Comparison of ENCODE assay signal across 17 cellular contexts in genomic region chr3:158737987-158738615, GRCh38. TPM values are rescaled to one million over a fixed set of nuclear protein-coding genes. Genes with fewer than 3 reads are reported as not detected.
DNase-seq lines count a peak whose midpoint lies in the region; ATAC-seq, FAIRE-seq and TF ChIP-seq lines count a peak whose summit lies in the region.
"Had no signal": no experiment of that assay in that cellular context is flagged by ENCODE, and none has a peak within 500 bp of the region (broad histone marks: within the 10 kb centered on the region; RNA-seq: fewer than 3 reads in every experiment).

No MANE protein-coding gene starts in this region.

- TF ChIP-seq POLR2A in breast epithelium (IDR thresholded peaks at IDR 0.05), result no peak

- H3K4me3 ChIP-seq in WERI-Rb-1 (ENCODE audit: low read depth, low read length) (no peak overlapping the region), breast epithelium (no peak overlapping the region)
- H3K4me3 ChIP-seq: BLaER1 treated with 17β-estradiol and CSF1 and Interleukin-3, amounts not matched to agents 10 nM and 100 nM had no signal

- DNase-seq in DMS 273 (lab: John Stamatoyannopoulos, UW; ENCODE audit: unreplicated experiment) (peak; percentile 16), DMS 273 treated with DMSO at 0.1 percent for 48 hours (lab: John Stamatoyannopoulos, UW) (no peak), WERI-Rb-1 (peak; percentile 44), fibroblast of peridontal ligament (ENCODE audit: extremely low read depth) (peak; percentile 52), breast epithelium (ENCODE audit: low spot score in 2 of 2) (no peak), frontal cortex (ENCODE audit: low spot score in 2 of 2) (no peak), NCI-H2227 (lab: John Stamatoyannopoulos, UW; ENCODE audit: unreplicated experiment) (no peak)
- DNase-seq: KG1, NCI-H1048, NCI-H2081 treated with DMSO at 0.1 percent for 48 hours, NCI-H345, NCI-H69 had no signal

- TF ChIP-seq CTCF in WERI-Rb-1 (IDR thresholded peaks at IDR 0.05; ENCODE audit: low read depth, low read length), result no peak
- TF ChIP-seq CTCF in breast epithelium (IDR thresholded peaks at IDR 0.05), result no peak

- FAIRE-seq in frontal cortex (lab: Jason Lieb, UNC), result no peak
- FAIRE-seq: GM12892 had no signal

- no peak for ATAC-seq in HG02852 (IDR thresholded peaks at IDR 0.05; ENCODE audit: unreplicated experiment)

- H3K27me3 ChIP-seq in WERI-Rb-1 (ENCODE audit: insufficient read depth, low read depth, severe bottlenecking), result no peaks in the 10 kb centered on the region
- no peaks in the 10 kb centered on the region for H3K27me3 ChIP-seq in breast epithelium

- H3K27ac ChIP-seq in WERI-Rb-1 (no peak overlapping the region), breast epithelium (peak overlapping the region in 1 of 2 donors; percentile 69)
- H3K27ac ChIP-seq: 22Rv1; BLaER1 treated with 17β-estradiol and CSF1 and Interleukin-3, amounts not matched to agents 10 nM and 100 nM had no signal

- H3K36me3 ChIP-seq in WERI-Rb-1 (no peaks in the 10 kb centered on the region), breast epithelium (no peaks in the 10 kb centered on the region)

- H3K9me3 ChIP-seq in WERI-Rb-1 (ENCODE audit: severe bottlenecking) (no peaks in the 10 kb centered on the region), breast epithelium (peaks cover 6 to 7% of the 10 kb centered on the region in 2 donors)

- H3K4me1 ChIP-seq in breast epithelium, result no peaks in the 10 kb centered on the region

- intact Hi-C loops in breast epithelium (cut with DNase I; ENCODE audit: low total_unique reads), result no loop called here

RNA-seq across cellular contexts. Expression of gene RARRES1, which starts 5.8 kb away (rescaled TPM):
- total RNA-seq in breast epithelium (100 to 1,000 TPM in 2 of 3 donors, 1 to 10 TPM in 1; 3.5 to 568 (median 403) TPM), frontal cortex (4.5 TPM)
- total RNA-seq: H4 had no signal

Comparison
In these comparisons a context has a peak if more than half of its experiments do, and no peak if none do; other contexts are left out.
1. DNase-seq: peak in DMS 273 (single experiment), WERI-Rb-1 (single experiment) and fibroblast of peridontal ligament (single experiment); none in DMS 273 treated with DMSO at 0.1 percent for 48 hours (single experiment), breast epithelium (0 of 2), frontal cortex (0 of 2) and NCI-H2227 (single experiment).